In the genomic region with DNA sequence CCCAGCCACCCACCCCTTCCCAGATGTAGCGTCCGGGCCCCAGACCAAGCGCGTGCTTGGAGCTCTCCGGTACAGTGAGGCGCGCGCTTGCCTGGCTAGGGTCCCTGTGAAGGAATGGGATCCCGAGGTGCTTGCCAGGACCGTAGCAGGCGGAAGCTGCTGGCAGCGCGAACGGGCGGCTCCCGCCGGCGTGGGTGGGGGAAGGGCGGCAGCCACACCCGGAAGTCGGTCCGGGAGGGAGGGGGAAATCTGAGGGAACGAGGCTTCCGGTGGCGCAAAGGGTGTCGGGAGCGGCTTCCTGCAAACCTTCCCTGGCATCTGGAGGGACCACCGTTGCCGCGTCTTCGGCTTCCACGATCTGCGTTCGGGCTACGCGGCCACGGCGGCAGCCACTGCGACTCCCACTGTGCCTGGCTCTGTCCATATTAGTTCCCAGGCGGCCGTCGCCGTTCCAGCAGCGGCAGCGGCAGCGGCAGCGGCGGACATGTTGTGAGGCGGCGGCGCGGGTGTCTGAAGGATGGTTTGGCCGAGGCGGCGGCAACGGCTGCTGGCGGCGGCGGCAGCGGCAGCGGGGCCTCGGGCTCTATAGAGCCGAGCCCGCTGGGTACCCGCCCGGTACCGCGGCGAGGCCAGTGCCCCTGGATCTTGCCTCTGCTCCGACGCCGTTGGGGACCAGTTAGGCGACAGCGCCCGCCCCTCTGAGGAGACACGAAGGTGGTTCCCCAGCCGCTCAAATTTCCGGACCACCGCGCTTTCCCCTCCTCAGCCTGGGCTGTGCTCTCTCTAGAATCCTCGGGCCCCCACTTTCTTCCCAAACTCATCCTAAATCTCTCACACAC, we compare ENCODE assay signal across 1 cellular context.
A peak's percentile ranks its signal among the peaks of the same experiment; 100 is the strongest.
TF ChIP-seq lines count a peak whose summit lies in the region.

A gene (plus strand): TSS at position 275 of the 839 bp plus-strand sequence. CDS start 739 bp downstream, outside the sequence.

TF ChIP-seq in HEK293, 187 proteins besides CTCF, POLR2A, EP300 and RAD21 (continued from another document and continues in another):
- TF ChIP-seq, protein P1, sequence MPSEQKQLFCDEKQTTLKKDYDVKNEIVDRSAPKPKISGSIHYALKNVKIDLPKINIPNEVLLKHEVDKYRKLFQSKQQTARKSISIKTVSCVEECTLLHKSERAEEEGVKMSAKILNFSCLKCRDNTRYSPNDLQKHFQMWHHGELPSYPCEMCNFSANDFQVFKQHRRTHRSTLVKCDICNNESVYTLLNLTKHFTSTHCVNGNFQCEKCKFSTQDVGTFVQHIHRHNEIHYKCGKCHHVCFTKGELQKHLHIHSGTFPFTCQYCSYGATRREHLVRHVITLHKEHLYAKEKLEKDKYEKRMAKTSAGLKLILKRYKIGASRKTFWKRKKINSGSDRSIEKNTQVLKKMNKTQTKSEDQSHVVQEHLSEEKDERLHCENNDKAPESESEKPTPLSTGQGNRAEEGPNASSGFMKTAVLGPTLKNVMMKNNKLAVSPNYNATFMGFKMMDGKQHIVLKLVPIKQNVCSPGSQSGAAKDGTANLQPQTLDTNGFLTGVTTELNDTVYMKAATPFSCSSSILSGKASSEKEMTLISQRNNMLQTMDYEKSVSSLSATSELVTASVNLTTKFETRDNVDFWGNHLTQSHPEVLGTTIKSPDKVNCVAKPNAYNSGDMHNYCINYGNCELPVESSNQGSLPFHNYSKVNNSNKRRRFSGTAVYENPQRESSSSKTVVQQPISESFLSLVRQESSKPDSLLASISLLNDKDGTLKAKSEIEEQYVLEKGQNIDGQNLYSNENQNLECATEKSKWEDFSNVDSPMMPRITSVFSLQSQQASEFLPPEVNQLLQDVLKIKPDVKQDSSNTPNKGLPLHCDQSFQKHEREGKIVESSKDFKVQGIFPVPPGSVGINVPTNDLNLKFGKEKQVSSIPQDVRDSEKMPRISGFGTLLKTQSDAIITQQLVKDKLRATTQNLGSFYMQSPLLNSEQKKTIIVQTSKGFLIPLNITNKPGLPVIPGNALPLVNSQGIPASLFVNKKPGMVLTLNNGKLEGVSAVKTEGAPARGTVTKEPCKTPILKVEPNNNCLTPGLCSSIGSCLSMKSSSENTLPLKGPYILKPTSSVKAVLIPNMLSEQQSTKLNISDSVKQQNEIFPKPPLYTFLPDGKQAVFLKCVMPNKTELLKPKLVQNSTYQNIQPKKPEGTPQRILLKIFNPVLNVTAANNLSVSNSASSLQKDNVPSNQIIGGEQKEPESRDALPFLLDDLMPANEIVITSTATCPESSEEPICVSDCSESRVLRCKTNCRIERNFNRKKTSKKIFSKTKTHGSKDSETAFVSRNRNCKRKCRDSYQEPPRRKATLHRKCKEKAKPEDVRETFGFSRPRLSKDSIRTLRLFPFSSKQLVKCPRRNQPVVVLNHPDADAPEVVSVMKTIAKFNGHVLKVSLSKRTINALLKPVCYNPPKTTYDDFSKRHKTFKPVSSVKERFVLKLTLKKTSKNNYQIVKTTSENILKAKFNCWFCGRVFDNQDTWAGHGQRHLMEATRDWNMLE (tag by site-specific recombination; conservative IDR thresholded peaks at IDR 0.05; ENCODE audit: low read depth), result peak; percentile 64
- TF ChIP-seq, protein P2, sequence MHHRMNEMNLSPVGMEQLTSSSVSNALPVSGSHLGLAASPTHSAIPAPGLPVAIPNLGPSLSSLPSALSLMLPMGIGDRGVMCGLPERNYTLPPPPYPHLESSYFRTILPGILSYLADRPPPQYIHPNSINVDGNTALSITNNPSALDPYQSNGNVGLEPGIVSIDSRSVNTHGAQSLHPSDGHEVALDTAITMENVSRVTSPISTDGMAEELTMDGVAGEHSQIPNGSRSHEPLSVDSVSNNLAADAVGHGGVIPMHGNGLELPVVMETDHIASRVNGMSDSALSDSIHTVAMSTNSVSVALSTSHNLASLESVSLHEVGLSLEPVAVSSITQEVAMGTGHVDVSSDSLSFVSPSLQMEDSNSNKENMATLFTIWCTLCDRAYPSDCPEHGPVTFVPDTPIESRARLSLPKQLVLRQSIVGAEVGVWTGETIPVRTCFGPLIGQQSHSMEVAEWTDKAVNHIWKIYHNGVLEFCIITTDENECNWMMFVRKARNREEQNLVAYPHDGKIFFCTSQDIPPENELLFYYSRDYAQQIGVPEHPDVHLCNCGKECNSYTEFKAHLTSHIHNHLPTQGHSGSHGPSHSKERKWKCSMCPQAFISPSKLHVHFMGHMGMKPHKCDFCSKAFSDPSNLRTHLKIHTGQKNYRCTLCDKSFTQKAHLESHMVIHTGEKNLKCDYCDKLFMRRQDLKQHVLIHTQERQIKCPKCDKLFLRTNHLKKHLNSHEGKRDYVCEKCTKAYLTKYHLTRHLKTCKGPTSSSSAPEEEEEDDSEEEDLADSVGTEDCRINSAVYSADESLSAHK (tag by site-specific recombination; IDR thresholded peaks at IDR 0.05), result peak; percentile 30; the same call in 1 of the 2 replicates
- TF ChIP-seq ZNF132 (tag by site-specific recombination; IDR thresholded peaks at IDR 0.05; ENCODE audit: borderline replicate concordance), result no peak
- TF ChIP-seq ZNF514 (tag by site-specific recombination; IDR thresholded peaks at IDR 0.05), result no peak
- TF ChIP-seq ZNF558 (tag by site-specific recombination; IDR thresholded peaks at IDR 0.05), result no peak
- TF ChIP-seq, protein P3, sequence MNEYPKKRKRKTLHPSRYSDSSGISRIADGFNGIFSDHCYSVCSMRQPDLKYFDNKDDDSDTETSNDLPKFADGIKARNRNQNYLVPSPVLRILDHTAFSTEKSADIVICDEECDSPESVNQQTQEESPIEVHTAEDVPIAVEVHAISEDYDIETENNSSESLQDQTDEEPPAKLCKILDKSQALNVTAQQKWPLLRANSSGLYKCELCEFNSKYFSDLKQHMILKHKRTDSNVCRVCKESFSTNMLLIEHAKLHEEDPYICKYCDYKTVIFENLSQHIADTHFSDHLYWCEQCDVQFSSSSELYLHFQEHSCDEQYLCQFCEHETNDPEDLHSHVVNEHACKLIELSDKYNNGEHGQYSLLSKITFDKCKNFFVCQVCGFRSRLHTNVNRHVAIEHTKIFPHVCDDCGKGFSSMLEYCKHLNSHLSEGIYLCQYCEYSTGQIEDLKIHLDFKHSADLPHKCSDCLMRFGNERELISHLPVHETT (tag by site-specific recombination; IDR thresholded peaks at IDR 0.05), result peak; percentile 81
- TF ChIP-seq ZNF596 (tag by site-specific recombination; IDR thresholded peaks at IDR 0.05), result 0 out of 2 replicates have a peak, but pooled peaks have one; percentile 15
- peak; percentile 66; the same call in 1 of the 2 replicates for TF ChIP-seq ZNF24 (tag by site-specific recombination; IDR thresholded peaks at IDR 0.05)
- TF ChIP-seq SALL2 (tag by site-specific recombination; IDR thresholded peaks at IDR 0.05; ENCODE audit: borderline replicate concordance), result no peak
- TF ChIP-seq ZNF629 (tag by site-specific recombination; IDR thresholded peaks at IDR 0.05), result peak; percentile 88
- TF ChIP-seq, protein P4, sequence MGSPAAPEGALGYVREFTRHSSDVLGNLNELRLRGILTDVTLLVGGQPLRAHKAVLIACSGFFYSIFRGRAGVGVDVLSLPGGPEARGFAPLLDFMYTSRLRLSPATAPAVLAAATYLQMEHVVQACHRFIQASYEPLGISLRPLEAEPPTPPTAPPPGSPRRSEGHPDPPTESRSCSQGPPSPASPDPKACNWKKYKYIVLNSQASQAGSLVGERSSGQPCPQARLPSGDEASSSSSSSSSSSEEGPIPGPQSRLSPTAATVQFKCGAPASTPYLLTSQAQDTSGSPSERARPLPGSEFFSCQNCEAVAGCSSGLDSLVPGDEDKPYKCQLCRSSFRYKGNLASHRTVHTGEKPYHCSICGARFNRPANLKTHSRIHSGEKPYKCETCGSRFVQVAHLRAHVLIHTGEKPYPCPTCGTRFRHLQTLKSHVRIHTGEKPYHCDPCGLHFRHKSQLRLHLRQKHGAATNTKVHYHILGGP (tag by site-specific recombination; IDR thresholded peaks at IDR 0.05), result no peak
- TF ChIP-seq, protein P5, sequence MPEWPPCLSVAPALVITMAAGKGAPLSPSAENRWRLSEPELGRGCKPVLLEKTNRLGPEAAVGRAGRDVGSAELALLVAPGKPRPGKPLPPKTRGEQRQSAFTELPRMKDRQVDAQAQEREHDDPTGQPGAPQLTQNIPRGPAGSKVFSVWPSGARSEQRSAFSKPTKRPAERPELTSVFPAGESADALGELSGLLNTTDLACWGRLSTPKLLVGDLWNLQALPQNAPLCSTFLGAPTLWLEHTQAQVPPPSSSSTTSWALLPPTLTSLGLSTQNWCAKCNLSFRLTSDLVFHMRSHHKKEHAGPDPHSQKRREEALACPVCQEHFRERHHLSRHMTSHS (tag by site-specific recombination; IDR thresholded peaks at IDR 0.05), result no peak
- peak; percentile 97 for TF ChIP-seq ZNF76 (tag by site-specific recombination; IDR thresholded peaks at IDR 0.05; ENCODE audit: borderline replicate concordance, low read depth)
- TF ChIP-seq ZNF701 (tag by site-specific recombination; IDR thresholded peaks at IDR 0.05), result no peak
- TF ChIP-seq GLIS1 (tag by site-specific recombination; IDR thresholded peaks at IDR 0.05), result peak; percentile 77
- no peak for TF ChIP-seq ZNF138 (tag by site-specific recombination; IDR thresholded peaks at IDR 0.05; ENCODE audit: borderline replicate concordance)
- TF ChIP-seq KLF1 (tag by site-specific recombination; IDR thresholded peaks at IDR 0.05), result peak; percentile 94
- peak; percentile 91 for TF ChIP-seq EGR2 (tag by site-specific recombination; IDR thresholded peaks at IDR 0.05; ENCODE audit: low read depth)
- 0 out of 2 replicates have a peak, but pooled peaks have one; percentile 27 for TF ChIP-seq ZNF391 (tag by site-specific recombination; IDR thresholded peaks at IDR 0.05; ENCODE audit: borderline replicate concordance, low read depth)
- TF ChIP-seq ZNF600 (tag by site-specific recombination; IDR thresholded peaks at IDR 0.05), result peak; percentile 97
- no peak for TF ChIP-seq ZNF544 (tag by site-specific recombination; IDR thresholded peaks at IDR 0.05)
- TF ChIP-seq ZFHX2 (tag by site-specific recombination; conservative IDR thresholded peaks at IDR 0.05), result peak; percentile 92
- no peak for TF ChIP-seq ZNF16 (tag by site-specific recombination; IDR thresholded peaks at IDR 0.05; ENCODE audit: low read depth)
- TF ChIP-seq, protein P6, sequence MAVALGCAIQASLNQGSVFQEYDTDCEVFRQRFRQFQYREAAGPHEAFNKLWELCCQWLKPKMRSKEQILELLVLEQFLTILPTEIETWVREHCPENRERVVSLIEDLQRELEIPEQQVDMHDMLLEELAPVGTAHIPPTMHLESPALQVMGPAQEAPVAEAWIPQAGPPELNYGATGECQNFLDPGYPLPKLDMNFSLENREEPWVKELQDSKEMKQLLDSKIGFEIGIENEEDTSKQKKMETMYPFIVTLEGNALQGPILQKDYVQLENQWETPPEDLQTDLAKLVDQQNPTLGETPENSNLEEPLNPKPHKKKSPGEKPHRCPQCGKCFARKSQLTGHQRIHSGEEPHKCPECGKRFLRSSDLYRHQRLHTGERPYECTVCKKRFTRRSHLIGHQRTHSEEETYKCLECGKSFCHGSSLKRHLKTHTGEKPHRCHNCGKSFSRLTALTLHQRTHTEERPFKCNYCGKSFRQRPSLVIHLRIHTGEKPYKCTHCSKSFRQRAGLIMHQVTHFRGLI (tag by site-specific recombination; IDR thresholded peaks at IDR 0.05), result no peak
- TF ChIP-seq, protein P7, sequence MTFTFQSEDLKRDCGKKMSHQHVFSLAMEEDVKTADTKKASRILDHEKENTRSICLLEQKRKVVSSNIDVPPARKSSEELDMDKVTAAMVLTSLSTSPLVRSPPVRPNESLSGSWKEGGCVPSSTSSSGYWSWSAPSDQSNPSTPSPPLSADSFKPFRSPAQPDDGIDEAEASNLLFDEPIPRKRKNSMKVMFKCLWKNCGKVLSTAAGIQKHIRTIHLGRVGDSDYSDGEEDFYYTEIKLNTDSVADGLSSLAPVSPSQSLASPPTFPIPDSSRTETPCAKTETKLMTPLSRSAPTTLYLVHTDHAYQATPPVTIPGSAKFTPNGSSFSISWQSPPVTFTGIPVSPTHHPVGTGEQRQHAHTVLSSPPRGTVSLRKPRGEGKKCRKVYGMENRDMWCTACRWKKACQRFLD (tag by site-specific recombination; IDR thresholded peaks at IDR 0.05), result no peak
- TF ChIP-seq ZEB2 (tag by site-specific recombination; IDR thresholded peaks at IDR 0.05), result peak; percentile 97
- TF ChIP-seq, protein P8, sequence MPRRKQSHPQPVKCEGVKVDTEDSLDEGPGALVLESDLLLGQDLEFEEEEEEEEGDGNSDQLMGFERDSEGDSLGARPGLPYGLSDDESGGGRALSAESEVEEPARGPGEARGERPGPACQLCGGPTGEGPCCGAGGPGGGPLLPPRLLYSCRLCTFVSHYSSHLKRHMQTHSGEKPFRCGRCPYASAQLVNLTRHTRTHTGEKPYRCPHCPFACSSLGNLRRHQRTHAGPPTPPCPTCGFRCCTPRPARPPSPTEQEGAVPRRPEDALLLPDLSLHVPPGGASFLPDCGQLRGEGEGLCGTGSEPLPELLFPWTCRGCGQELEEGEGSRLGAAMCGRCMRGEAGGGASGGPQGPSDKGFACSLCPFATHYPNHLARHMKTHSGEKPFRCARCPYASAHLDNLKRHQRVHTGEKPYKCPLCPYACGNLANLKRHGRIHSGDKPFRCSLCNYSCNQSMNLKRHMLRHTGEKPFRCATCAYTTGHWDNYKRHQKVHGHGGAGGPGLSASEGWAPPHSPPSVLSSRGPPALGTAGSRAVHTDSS (tag by site-specific recombination; IDR thresholded peaks at IDR 0.05), result no peak
- no peak for TF ChIP-seq ZNF114 (tag by site-specific recombination; IDR thresholded peaks at IDR 0.05)
- no peak for TF ChIP-seq ZNF175 (tag by site-specific recombination; IDR thresholded peaks at IDR 0.05)
- TF ChIP-seq ZBTB17 (tag by site-specific recombination; IDR thresholded peaks at IDR 0.05), result peak; percentile 92
- no peak for TF ChIP-seq ZNF548 (tag by site-specific recombination; IDR thresholded peaks at IDR 0.05)
- TF ChIP-seq, protein P9, sequence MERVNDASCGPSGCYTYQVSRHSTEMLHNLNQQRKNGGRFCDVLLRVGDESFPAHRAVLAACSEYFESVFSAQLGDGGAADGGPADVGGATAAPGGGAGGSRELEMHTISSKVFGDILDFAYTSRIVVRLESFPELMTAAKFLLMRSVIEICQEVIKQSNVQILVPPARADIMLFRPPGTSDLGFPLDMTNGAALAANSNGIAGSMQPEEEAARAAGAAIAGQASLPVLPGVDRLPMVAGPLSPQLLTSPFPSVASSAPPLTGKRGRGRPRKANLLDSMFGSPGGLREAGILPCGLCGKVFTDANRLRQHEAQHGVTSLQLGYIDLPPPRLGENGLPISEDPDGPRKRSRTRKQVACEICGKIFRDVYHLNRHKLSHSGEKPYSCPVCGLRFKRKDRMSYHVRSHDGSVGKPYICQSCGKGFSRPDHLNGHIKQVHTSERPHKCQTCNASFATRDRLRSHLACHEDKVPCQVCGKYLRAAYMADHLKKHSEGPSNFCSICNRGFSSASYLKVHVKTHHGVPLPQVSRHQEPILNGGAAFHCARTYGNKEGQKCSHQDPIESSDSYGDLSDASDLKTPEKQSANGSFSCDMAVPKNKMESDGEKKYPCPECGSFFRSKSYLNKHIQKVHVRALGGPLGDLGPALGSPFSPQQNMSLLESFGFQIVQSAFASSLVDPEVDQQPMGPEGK (tag by site-specific recombination; IDR thresholded peaks at IDR 0.05), result peak; percentile 93
- TF ChIP-seq, protein P10, sequence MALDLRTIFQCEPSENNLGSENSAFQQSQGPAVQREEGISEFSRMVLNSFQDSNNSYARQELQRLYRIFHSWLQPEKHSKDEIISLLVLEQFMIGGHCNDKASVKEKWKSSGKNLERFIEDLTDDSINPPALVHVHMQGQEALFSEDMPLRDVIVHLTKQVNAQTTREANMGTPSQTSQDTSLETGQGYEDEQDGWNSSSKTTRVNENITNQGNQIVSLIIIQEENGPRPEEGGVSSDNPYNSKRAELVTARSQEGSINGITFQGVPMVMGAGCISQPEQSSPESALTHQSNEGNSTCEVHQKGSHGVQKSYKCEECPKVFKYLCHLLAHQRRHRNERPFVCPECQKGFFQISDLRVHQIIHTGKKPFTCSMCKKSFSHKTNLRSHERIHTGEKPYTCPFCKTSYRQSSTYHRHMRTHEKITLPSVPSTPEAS (tag by site-specific recombination; IDR thresholded peaks at IDR 0.05), result no peak
- TF ChIP-seq ZNF146 (tag by site-specific recombination; IDR thresholded peaks at IDR 0.05), result peak; percentile 21; the same call in 1 of the 2 replicates
